In the genomic region with DNA sequence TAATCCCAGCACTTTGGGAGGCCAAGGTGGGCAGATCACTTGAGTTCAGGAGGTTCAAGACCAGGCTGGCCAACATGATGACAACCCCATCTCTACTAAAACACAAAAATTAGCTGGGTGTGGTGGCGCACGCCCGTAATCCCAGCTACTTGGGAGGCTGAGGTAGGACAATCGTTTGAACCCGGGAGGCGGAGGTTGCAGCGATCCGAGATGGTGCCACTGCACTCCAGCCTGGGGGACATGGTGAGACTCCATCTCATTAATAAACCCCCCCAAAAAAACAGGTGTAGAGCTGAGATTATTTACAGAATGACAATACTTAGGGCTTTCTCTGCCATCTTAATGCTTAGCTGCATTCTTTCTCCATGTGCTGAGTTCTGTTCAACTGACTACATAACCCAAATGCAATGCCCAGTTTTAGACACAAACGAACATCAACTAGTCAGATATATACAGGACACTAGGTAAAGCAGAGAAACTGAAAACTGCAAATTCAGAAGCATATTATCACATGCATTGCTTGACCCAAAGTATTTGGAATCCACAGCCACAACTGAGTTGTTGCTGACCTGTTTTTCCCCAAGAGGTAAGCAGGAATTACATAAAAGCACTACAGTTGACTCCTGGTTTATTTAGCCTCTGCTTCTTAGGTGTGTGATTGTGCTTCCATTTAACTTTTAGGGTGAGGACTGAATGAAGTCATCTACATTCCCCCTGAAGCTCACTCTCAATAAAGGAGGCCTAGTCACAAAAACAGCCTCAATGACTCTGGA, we compare ENCODE assay signal across 1 cellular context.
TF ChIP-seq lines count a peak whose summit lies in the region.

No MANE protein-coding gene starts in this region.

TF ChIP-seq in K562, 482 proteins besides CTCF, POLR2A, EP300 and RAD21 (continues in another document):
- TF ChIP-seq ZNF740 (CRISPR knock-in tag; IDR thresholded peaks at IDR 0.05) (0 out of 2 replicates have a peak, but pooled peaks have one; percentile 41), ZNF740 (tag; IDR thresholded peaks at IDR 0.05) (no peak), POLR2B (IDR thresholded peaks at IDR 0.05; ENCODE audit: low read depth, partially characterized antibody) (peak; percentile 32), E2F8 (IDR thresholded peaks at IDR 0.05; ENCODE audit: low read depth, partially characterized antibody) (peak; percentile 1), KAT8 (IDR thresholded peaks at IDR 0.05; ENCODE audit: low read depth) (no peak), HNRNPLL (IDR thresholded peaks at IDR 0.05; ENCODE audit: low read depth, low read length, poor library complexity, severe bottlenecking) (no peak), SETDB1 (IDR thresholded peaks at IDR 0.05; ENCODE audit: low read length) (no peak), SMAD1 (IDR thresholded peaks at IDR 0.05; ENCODE audit: low read depth, low read length, partially characterized antibody) (peak; percentile 38), AFF4 (CRISPR knock-in tag; IDR thresholded peaks at IDR 0.05) (no peak), THRAP3 (IDR thresholded peaks at IDR 0.05; ENCODE audit: borderline replicate concordance) (0 out of 2 replicates have a peak, but pooled peaks have one; percentile 25), RBFOX2 (IDR thresholded peaks at IDR 0.05; ENCODE audit: low read depth, low read length) (peak; percentile 44; the same call in 1 of the 2 replicates), POLR2AphosphoS5 (IDR thresholded peaks at IDR 0.05; ENCODE audit: control insufficient read depth, insufficient read depth, low read depth, low read length) (0 out of 2 replicates have a peak, but pooled peaks have one; percentile 60), POLR2G (IDR thresholded peaks at IDR 0.05; ENCODE audit: low read depth, low read length) (0 out of 2 replicates have a peak, but pooled peaks have one; percentile 14), ZNF280A (IDR thresholded peaks at IDR 0.05; ENCODE audit: low read depth, partially characterized antibody) (no peak), ZNF408 (CRISPR knock-in tag; IDR thresholded peaks at IDR 0.05; ENCODE audit: low read depth) (no peak), PML (IDR thresholded peaks at IDR 0.05; ENCODE audit: low read length) (peak; percentile 26; the same call in 1 of the 2 replicates), HLTF (IDR thresholded peaks at IDR 0.05) (no peak), RUNX1 (IDR thresholded peaks at IDR 0.05; ENCODE audit: low read depth) (no peak), POLR2AphosphoS2 (IDR thresholded peaks at IDR 0.05; ENCODE audit: low read length) (peak; percentile 51; the same call in 1 of the 2 replicates), MYNN (IDR thresholded peaks at IDR 0.05) (0 out of 2 replicates have a peak, but pooled peaks have one; percentile 10), MYNN (CRISPR knock-in tag; IDR thresholded peaks at IDR 0.05) (no peak), HBP1 (CRISPR knock-in tag; IDR thresholded peaks at IDR 0.05) (peak; percentile 30; the same call in 1 of the 2 replicates), LCOR (CRISPR knock-in tag; IDR thresholded peaks at IDR 0.05) (peak; percentile 38; the same call in 1 of the 2 replicates), SUPT5H (IDR thresholded peaks at IDR 0.05) (peak; percentile 76)
- TF ChIP-seq, protein P1, sequence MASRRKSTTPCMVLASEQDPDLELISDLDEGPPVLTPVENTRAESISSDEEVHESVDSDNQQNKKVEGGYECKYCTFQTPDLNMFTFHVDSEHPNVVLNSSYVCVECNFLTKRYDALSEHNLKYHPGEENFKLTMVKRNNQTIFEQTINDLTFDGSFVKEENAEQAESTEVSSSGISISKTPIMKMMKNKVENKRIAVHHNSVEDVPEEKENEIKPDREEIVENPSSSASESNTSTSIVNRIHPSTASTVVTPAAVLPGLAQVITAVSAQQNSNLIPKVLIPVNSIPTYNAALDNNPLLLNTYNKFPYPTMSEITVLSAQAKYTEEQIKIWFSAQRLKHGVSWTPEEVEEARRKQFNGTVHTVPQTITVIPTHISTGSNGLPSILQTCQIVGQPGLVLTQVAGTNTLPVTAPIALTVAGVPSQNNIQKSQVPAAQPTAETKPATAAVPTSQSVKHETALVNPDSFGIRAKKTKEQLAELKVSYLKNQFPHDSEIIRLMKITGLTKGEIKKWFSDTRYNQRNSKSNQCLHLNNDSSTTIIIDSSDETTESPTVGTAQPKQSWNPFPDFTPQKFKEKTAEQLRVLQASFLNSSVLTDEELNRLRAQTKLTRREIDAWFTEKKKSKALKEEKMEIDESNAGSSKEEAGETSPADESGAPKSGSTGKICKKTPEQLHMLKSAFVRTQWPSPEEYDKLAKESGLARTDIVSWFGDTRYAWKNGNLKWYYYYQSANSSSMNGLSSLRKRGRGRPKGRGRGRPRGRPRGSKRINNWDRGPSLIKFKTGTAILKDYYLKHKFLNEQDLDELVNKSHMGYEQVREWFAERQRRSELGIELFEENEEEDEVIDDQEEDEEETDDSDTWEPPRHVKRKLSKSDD (conservative IDR thresholded peaks at IDR 0.05; ENCODE audit: low read length), result no peak
- TF ChIP-seq, protein P2, sequence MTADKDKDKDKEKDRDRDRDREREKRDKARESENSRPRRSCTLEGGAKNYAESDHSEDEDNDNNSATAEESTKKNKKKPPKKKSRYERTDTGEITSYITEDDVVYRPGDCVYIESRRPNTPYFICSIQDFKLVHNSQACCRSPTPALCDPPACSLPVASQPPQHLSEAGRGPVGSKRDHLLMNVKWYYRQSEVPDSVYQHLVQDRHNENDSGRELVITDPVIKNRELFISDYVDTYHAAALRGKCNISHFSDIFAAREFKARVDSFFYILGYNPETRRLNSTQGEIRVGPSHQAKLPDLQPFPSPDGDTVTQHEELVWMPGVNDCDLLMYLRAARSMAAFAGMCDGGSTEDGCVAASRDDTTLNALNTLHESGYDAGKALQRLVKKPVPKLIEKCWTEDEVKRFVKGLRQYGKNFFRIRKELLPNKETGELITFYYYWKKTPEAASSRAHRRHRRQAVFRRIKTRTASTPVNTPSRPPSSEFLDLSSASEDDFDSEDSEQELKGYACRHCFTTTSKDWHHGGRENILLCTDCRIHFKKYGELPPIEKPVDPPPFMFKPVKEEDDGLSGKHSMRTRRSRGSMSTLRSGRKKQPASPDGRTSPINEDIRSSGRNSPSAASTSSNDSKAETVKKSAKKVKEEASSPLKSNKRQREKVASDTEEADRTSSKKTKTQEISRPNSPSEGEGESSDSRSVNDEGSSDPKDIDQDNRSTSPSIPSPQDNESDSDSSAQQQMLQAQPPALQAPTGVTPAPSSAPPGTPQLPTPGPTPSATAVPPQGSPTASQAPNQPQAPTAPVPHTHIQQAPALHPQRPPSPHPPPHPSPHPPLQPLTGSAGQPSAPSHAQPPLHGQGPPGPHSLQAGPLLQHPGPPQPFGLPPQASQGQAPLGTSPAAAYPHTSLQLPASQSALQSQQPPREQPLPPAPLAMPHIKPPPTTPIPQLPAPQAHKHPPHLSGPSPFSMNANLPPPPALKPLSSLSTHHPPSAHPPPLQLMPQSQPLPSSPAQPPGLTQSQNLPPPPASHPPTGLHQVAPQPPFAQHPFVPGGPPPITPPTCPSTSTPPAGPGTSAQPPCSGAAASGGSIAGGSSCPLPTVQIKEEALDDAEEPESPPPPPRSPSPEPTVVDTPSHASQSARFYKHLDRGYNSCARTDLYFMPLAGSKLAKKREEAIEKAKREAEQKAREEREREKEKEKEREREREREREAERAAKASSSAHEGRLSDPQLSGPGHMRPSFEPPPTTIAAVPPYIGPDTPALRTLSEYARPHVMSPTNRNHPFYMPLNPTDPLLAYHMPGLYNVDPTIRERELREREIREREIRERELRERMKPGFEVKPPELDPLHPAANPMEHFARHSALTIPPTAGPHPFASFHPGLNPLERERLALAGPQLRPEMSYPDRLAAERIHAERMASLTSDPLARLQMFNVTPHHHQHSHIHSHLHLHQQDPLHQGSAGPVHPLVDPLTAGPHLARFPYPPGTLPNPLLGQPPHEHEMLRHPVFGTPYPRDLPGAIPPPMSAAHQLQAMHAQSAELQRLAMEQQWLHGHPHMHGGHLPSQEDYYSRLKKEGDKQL (CRISPR knock-in tag; IDR thresholded peaks at IDR 0.05; ENCODE audit: borderline replicate concordance), result no peak
- TF ChIP-seq, protein P3, sequence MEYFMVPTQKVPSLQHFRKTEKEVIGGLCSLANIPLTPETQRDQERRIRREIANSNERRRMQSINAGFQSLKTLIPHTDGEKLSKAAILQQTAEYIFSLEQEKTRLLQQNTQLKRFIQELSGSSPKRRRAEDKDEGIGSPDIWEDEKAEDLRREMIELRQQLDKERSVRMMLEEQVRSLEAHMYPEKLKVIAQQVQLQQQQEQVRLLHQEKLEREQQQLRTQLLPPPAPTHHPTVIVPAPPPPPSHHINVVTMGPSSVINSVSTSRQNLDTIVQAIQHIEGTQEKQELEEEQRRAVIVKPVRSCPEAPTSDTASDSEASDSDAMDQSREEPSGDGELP (CRISPR knock-in tag; IDR thresholded peaks at IDR 0.05; ENCODE audit: borderline replicate concordance), result peak; percentile 28; the same call in 1 of the 2 replicates
